In genomic region chr4:8080754-8081065, GRCh38 we compare ENCODE assay signal across 21 cellular contexts.
DNase-seq lines count a peak whose midpoint lies in the region; ATAC-seq, FAIRE-seq and TF ChIP-seq lines count a peak whose summit lies in the region.
"Had no signal": no experiment of that assay in that cellular context is flagged by ENCODE, and none has a peak within 500 bp of the region (broad histone marks: within the 10 kb centered on the region; RNA-seq: fewer than 3 reads in every experiment).

No MANE protein-coding gene starts in this region.

- H3K27ac Mint-ChIP-seq in GM23338 = peak overlapping the region; percentile 50; the same call in 1 of the 2 replicates
- H3K27ac Mint-ChIP-seq in WTC11 = peak overlapping the region; percentile 63; the same call in 1 of the 2 replicates

- H3K79me2 ChIP-seq in GM23338 (replicated peaks; ENCODE audit: insufficient read depth) = no peaks in the 10 kb centered on the region

- H3K4me3 Mint-ChIP-seq in GM23338 (no peak overlapping the region; the same call in 2 of the 3 replicates), WTC11 (no peak overlapping the region)

- H3K36me3 Mint-ChIP-seq in GM23338 (ENCODE audit: low read depth) (no peaks in the 10 kb centered on the region), WTC11 (no peaks in the 10 kb centered on the region)

- H3K9me3 Mint-ChIP-seq in GM23338 (no peaks in the 10 kb centered on the region; the same call in 2 of the 3 replicates), WTC11 (no peaks in the 10 kb centered on the region)

- no peaks in the 10 kb centered on the region for H3K9me2 ChIP-seq in GM23338 (ENCODE audit: insufficient read depth)
- H3K9me2 ChIP-seq: SK-N-SH had no signal

- H3K4me1 Mint-ChIP-seq in GM23338 = peaks cover 27% of the 10 kb centered on the region
- H3K4me1 Mint-ChIP-seq in WTC11 = peaks cover 23% of the 10 kb centered on the region

- no peak overlapping the region for H2AFZ ChIP-seq in GM23338

- no peaks in the 10 kb centered on the region for H3F3A ChIP-seq in GM23338 (replicated peaks; ENCODE audit: low read depth)

- H3K27me3 ChIP-seq in GM23338 (ENCODE audit: insufficient read depth) = no peaks in the 10 kb centered on the region
- H3K27me3 ChIP-seq: Peyer's patch had no signal

- intact Hi-C loops in kidney (cut with DNase I) (no loop called here), posterior vena cava (cut with DNase I) (no loop called here)

- ATAC-seq in GM23338 (peak; percentile 16), WTC11 (no peak)

- TF ChIP-seq CTCF in GM23338 (conservative IDR thresholded peaks at IDR 0.05; ENCODE audit: low read depth in 2 of 2) (no peak), WTC11 (IDR thresholded peaks at IDR 0.05) (no peak), kidney (IDR thresholded peaks at IDR 0.05; ENCODE audit: borderline replicate concordance, extremely low read depth, insufficient read depth) (no peak)

- H4K20me1 ChIP-seq in GM23338 (replicated peaks; ENCODE audit: insufficient read depth) = no peaks in the 10 kb centered on the region

- H3K4me2 ChIP-seq in GM23338 = 0 out of 2 replicates have a peak overlapping the region, but pooled peaks have one; percentile 26
- H3K4me2 ChIP-seq: SK-N-SH had no signal

- POLR2A ChIA-PET in WTC11 (lab: Charles Lee) = interaction anchor here (1.3 kb wide), 1 partner anchor 30 kb away, joined by 8 read pairs; no protein-coding TSS in a partner anchor

- H3K27me3 Mint-ChIP-seq in GM23338 (ENCODE audit: insufficient read depth, low read depth, poor library complexity) = peaks cover 10% of the 10 kb centered on the region
- H3K27me3 Mint-ChIP-seq in WTC11 (ENCODE audit: low read depth) = no peaks in the 10 kb centered on the region

- no peaks in the 10 kb centered on the region for H3K36me3 ChIP-seq in GM23338 (ENCODE audit: insufficient read depth)
- H3K36me3 ChIP-seq in kidney (ENCODE audit: control insufficient read depth in 1 of 2, insufficient read depth in 2 of 2, low read length in 2 of 2) = no peaks in the 10 kb centered on the region
- H3K36me3 ChIP-seq: Peyer's patch had no signal

- DNase-seq in GM23338 (ENCODE audit: low spot score) (no peak), WTC11 (ENCODE audit: low spot score) (no peak), kidney (peak; percentile 20), posterior vena cava (ENCODE audit: low spot score) (peak; percentile 35), inferior parietal cortex (ENCODE audit: extremely low spot score) (no peak), dedifferentiated amniotic fluid mesenchymal stem cell (ENCODE audit: extremely low spot score) (no peak), NCI-H526 treated with DMSO at 0.1 percent for 48 hours (lab: John Stamatoyannopoulos, UW) (no peak)
- DNase-seq: DMS 273 treated with DMSO at 0.1 percent for 48 hours, DND-41, IMR-90, Karpas-422, NCI-H1105, NCI-H2081, NCI-H2171 treated with DMSO at 0.1 percent for 48 hours, NCI-H446 treated with DMSO at 0.1 percent for 48 hours, Peyer's patch, SHP77, SK-N-SH had no signal

- no peaks in the 10 kb centered on the region for H3K4me1 ChIP-seq in GM23338 (ENCODE audit: insufficient read depth)
- H3K4me1 ChIP-seq in kidney (ENCODE audit: control insufficient read depth in 1 of 2, insufficient read depth in 1 of 2, low read depth in 1 of 2, low read length in 2 of 2) = no peaks in the 10 kb centered on the region
- H3K4me1 ChIP-seq: Peyer's patch had no signal

- CTCF ChIA-PET in WTC11 (lab: Charles Lee) = interaction anchor here (0.7 to 2.0 kb wide), 6 partner anchors 30 to 237 kb away, joined by 3 to 8 read pairs (median 4); no protein-coding TSS in a partner anchor

- H3K9me3 ChIP-seq in kidney (ENCODE audit: control insufficient read depth in 1 of 2, low read length in 2 of 2) = no peaks in the 10 kb centered on the region
- H3K9me3 ChIP-seq: Peyer's patch, SK-N-SH had no signal

- no peak overlapping the region for H3K27ac ChIP-seq in GM23338 (ENCODE audit: low read depth)
- H3K27ac ChIP-seq in kidney (ENCODE audit: low read depth in 2 of 2, low read length in 2 of 2) = no peak overlapping the region
- H3K27ac ChIP-seq: HL-60, Peyer's patch had no signal

- H3K9ac ChIP-seq in kidney (ENCODE audit: low read length in 2 of 2) = no peak overlapping the region
- H3K9ac ChIP-seq: SK-N-SH had no signal

- no peak for FAIRE-seq in kidney (lab: Jason Lieb, UNC)
- FAIRE-seq: H54, HTR-8/SVneo had no signal

- no peak overlapping the region for H3K4me3 ChIP-seq in GM23338
- H3K4me3 ChIP-seq in kidney (ENCODE audit: low read length in 2 of 2) = no peak overlapping the region
- H3K4me3 ChIP-seq: Peyer's patch had no signal

TF ChIP-seq in GM23338, 12 proteins besides CTCF, POLR2A, EP300 and RAD21 (continues in another document):
- TF ChIP-seq POLR2AphosphoS5 (IDR thresholded peaks at IDR 0.05; ENCODE audit: low read depth) = no peak
- TF ChIP-seq ZNF114 (CRISPR knock-in tag; IDR thresholded peaks at IDR 0.05) = no peak
- no peak for TF ChIP-seq NANOG (IDR thresholded peaks at IDR 0.05; ENCODE audit: borderline replicate concordance)
- no peak for TF ChIP-seq CREB1 (CRISPR knock-in tag; IDR thresholded peaks at IDR 0.05; ENCODE audit: low read depth)
- TF ChIP-seq, protein P1, sequence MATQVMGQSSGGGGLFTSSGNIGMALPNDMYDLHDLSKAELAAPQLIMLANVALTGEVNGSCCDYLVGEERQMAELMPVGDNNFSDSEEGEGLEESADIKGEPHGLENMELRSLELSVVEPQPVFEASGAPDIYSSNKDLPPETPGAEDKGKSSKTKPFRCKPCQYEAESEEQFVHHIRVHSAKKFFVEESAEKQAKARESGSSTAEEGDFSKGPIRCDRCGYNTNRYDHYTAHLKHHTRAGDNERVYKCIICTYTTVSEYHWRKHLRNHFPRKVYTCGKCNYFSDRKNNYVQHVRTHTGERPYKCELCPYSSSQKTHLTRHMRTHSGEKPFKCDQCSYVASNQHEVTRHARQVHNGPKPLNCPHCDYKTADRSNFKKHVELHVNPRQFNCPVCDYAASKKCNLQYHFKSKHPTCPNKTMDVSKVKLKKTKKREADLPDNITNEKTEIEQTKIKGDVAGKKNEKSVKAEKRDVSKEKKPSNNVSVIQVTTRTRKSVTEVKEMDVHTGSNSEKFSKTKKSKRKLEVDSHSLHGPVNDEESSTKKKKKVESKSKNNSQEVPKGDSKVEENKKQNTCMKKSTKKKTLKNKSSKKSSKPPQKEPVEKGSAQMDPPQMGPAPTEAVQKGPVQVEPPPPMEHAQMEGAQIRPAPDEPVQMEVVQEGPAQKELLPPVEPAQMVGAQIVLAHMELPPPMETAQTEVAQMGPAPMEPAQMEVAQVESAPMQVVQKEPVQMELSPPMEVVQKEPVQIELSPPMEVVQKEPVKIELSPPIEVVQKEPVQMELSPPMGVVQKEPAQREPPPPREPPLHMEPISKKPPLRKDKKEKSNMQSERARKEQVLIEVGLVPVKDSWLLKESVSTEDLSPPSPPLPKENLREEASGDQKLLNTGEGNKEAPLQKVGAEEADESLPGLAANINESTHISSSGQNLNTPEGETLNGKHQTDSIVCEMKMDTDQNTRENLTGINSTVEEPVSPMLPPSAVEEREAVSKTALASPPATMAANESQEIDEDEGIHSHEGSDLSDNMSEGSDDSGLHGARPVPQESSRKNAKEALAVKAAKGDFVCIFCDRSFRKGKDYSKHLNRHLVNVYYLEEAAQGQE (IDR thresholded peaks at IDR 0.05; ENCODE audit: unreplicated experiment) = no peak

TF ChIP-seq in WTC11, 78 proteins besides CTCF, POLR2A, EP300 and RAD21:
- no peak for TF ChIP-seq JAZF1 (CRISPR knock-in tag; IDR thresholded peaks at IDR 0.05)
- no peak for TF ChIP-seq NFYB (CRISPR knock-in tag; conservative IDR thresholded peaks at IDR 0.05; ENCODE audit: low read depth)
- TF ChIP-seq ZNF219 (CRISPR knock-in tag; IDR thresholded peaks at IDR 0.05; ENCODE audit: borderline replicate concordance) = no peak
- no peak for TF ChIP-seq ZNF317 (CRISPR knock-in tag; IDR thresholded peaks at IDR 0.05; ENCODE audit: borderline replicate concordance, low read depth)
- TF ChIP-seq HMGXB4 (CRISPR knock-in tag; IDR thresholded peaks at IDR 0.05) = no peak
- TF ChIP-seq CREM (CRISPR knock-in tag; IDR thresholded peaks at IDR 0.05) = no peak
- TF ChIP-seq ATF1 (CRISPR knock-in tag; IDR thresholded peaks at IDR 0.05) = no peak
- no peak for TF ChIP-seq GTF2I (CRISPR knock-in tag; conservative IDR thresholded peaks at IDR 0.05)
- no peak for TF ChIP-seq EMX1 (CRISPR knock-in tag; IDR thresholded peaks at IDR 0.05)
- TF ChIP-seq, protein P2, sequence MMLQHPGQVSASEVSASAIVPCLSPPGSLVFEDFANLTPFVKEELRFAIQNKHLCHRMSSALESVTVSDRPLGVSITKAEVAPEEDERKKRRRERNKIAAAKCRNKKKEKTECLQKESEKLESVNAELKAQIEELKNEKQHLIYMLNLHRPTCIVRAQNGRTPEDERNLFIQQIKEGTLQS (CRISPR knock-in tag; conservative IDR thresholded peaks at IDR 0.05) = no peak
- no peak for TF ChIP-seq ZSCAN18 (CRISPR knock-in tag; IDR thresholded peaks at IDR 0.05)
- no peak for TF ChIP-seq SMAD4 (CRISPR knock-in tag; IDR thresholded peaks at IDR 0.05)
- TF ChIP-seq RORB (CRISPR knock-in tag; IDR thresholded peaks at IDR 0.05) = no peak

Comparison
In these comparisons a context has a peak if more than half of its experiments do, and no peak if none do; other contexts are left out.
1. DNase-seq: peak in kidney (single experiment) and posterior vena cava (single experiment); none in GM23338 (single experiment), WTC11 (single experiment), inferior parietal cortex (single experiment), dedifferentiated amniotic fluid mesenchymal stem cell (single experiment) and NCI-H526 treated with DMSO at 0.1 percent for 48 hours (single experiment).